1 cellular context compared by ENCODE assay signal in the genomic region with DNA sequence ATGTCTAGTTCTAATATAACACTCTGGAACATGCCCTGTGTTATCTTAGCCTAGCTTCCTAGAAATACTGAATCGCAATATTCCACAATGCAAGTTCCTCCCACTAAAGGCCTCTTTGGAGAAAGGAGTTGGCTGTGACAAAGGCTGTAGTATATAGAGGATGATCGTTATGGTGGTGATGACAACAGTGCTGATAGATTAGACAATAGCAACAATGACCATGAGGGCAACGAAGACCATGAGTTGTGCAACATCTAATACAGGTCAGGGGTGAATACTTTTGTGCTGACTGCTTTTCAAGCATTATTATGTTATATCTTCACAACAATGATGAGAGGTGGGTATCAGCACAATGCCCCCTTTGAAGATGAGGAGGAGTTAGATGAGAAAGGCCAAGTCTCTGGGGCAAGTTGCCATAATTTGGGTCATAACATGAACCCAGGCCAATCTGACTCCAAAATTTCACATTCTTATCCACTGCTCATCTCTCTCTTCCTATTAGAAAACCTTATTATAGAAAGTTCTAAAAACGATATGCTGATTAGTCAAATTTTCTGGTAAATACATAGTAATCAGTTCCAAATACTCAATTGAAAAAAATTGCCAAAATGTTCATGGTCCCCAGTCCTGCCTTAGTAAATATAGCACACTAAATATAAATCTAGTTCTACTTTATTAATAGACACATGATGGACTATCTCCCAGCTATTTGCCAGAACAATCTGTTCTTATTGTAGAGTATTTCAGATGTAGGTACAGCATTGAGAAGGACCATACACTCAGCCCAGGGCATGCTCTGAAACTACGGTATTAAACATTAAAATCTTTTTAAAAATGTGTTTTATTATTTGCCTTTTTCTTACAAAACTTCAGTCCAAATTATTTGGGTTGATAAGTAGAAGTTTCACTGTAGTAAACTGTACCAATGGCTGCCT.
TF ChIP-seq lines count a peak whose summit lies in the region.

No MANE protein-coding gene starts in this region.

TF ChIP-seq in SK-N-SH treated with all-trans-retinoic acid at 6 μM for 48 hours, 23 proteins besides CTCF, POLR2A, EP300 and RAD21 (continued from another document):
- TF ChIP-seq, protein P1, sequence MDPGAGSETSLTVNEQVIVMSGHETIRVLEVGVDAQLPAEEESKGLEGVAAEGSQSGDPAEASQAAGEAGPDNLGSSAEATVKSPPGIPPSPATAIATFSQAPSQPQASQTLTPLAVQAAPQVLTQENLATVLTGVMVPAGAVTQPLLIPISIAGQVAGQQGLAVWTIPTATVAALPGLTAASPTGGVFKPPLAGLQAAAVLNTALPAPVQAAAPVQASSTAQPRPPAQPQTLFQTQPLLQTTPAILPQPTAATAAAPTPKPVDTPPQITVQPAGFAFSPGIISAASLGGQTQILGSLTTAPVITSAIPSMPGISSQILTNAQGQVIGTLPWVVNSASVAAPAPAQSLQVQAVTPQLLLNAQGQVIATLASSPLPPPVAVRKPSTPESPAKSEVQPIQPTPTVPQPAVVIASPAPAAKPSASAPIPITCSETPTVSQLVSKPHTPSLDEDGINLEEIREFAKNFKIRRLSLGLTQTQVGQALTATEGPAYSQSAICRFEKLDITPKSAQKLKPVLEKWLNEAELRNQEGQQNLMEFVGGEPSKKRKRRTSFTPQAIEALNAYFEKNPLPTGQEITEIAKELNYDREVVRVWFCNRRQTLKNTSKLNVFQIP (CRISPR knock-in tag; IDR thresholded peaks at IDR 0.05; ENCODE audit: borderline replicate concordance, low read depth), result no peak
- TF ChIP-seq ZC3H10 (CRISPR knock-in tag; IDR thresholded peaks at IDR 0.05), result no peak
- no peak for TF ChIP-seq ZFP3 (CRISPR knock-in tag; IDR thresholded peaks at IDR 0.05)
- no peak for TF ChIP-seq ARNTL (CRISPR knock-in tag; IDR thresholded peaks at IDR 0.05; ENCODE audit: borderline replicate concordance, low read depth)
- TF ChIP-seq BACH2 (CRISPR knock-in tag; IDR thresholded peaks at IDR 0.05; ENCODE audit: borderline replicate concordance), result no peak
- TF ChIP-seq ISL1 (CRISPR knock-in tag; IDR thresholded peaks at IDR 0.05), result no peak
- TF ChIP-seq OSR1 (CRISPR knock-in tag; IDR thresholded peaks at IDR 0.05), result no peak
- no peak for TF ChIP-seq TOX (CRISPR knock-in tag; IDR thresholded peaks at IDR 0.05; ENCODE audit: borderline replicate concordance)
- TF ChIP-seq ZNF8 (CRISPR knock-in tag; IDR thresholded peaks at IDR 0.05), result no peak
- TF ChIP-seq SNAI2 (CRISPR knock-in tag; IDR thresholded peaks at IDR 0.05), result no peak
- no peak for TF ChIP-seq RARB (CRISPR knock-in tag; IDR thresholded peaks at IDR 0.05)
- TF ChIP-seq, protein P2, sequence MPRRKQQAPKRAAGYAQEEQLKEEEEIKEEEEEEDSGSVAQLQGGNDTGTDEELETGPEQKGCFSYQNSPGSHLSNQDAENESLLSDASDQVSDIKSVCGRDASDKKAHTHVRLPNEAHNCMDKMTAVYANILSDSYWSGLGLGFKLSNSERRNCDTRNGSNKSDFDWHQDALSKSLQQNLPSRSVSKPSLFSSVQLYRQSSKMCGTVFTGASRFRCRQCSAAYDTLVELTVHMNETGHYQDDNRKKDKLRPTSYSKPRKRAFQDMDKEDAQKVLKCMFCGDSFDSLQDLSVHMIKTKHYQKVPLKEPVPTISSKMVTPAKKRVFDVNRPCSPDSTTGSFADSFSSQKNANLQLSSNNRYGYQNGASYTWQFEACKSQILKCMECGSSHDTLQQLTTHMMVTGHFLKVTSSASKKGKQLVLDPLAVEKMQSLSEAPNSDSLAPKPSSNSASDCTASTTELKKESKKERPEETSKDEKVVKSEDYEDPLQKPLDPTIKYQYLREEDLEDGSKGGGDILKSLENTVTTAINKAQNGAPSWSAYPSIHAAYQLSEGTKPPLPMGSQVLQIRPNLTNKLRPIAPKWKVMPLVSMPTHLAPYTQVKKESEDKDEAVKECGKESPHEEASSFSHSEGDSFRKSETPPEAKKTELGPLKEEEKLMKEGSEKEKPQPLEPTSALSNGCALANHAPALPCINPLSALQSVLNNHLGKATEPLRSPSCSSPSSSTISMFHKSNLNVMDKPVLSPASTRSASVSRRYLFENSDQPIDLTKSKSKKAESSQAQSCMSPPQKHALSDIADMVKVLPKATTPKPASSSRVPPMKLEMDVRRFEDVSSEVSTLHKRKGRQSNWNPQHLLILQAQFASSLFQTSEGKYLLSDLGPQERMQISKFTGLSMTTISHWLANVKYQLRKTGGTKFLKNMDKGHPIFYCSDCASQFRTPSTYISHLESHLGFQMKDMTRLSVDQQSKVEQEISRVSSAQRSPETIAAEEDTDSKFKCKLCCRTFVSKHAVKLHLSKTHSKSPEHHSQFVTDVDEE (CRISPR knock-in tag; IDR thresholded peaks at IDR 0.05), result no peak
- TF ChIP-seq ZNF70 (CRISPR knock-in tag; IDR thresholded peaks at IDR 0.05), result no peak
- TF ChIP-seq, protein P3, sequence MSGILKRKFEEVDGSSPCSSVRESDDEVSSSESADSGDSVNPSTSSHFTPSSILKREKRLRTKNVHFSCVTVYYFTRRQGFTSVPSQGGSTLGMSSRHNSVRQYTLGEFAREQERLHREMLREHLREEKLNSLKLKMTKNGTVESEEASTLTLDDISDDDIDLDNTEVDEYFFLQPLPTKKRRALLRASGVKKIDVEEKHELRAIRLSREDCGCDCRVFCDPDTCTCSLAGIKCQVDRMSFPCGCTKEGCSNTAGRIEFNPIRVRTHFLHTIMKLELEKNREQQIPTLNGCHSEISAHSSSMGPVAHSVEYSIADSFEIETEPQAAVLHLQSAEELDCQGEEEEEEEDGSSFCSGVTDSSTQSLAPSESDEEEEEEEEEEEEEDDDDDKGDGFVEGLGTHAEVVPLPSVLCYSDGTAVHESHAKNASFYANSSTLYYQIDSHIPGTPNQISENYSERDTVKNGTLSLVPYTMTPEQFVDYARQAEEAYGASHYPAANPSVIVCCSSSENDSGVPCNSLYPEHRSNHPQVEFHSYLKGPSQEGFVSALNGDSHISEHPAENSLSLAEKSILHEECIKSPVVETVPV (CRISPR knock-in tag; IDR thresholded peaks at IDR 0.05), result no peak
